ENCODE assay signal across 8 cellular contexts in genomic region chr17:45640141-45640850, GRCh38.
DNase-seq lines count a peak whose midpoint lies in the region; ATAC-seq, FAIRE-seq and TF ChIP-seq lines count a peak whose summit lies in the region.

No MANE protein-coding gene starts in this region.

- peaks cover 0 to 14% of the 10 kb centered on the region in 2 experiments for H3K36me3 ChIP-seq in endothelial cell of umbilical vein (ENCODE audit: control insufficient read depth in 2 of 2, extremely low read depth in 1 of 2, insufficient read depth in 2 of 2, low read length in 2 of 2)

- H3K27me3 Mint-ChIP-seq in activated CD4-positive, alpha-beta memory T cell treated with anti-CD3 and anti-CD28 coated beads for 36 hours = no peaks in the 10 kb centered on the region
- no peaks in the 10 kb centered on the region for H3K27me3 Mint-ChIP-seq in naive B cell
- H3K27me3 Mint-ChIP-seq in stimulated activated memory B cell treated with anti-CD40 and anti-IgM and Interleukin-4, amounts not matched to agents 10 μg/mL and 1 μg/mL and 100 μg/mL, for 72 hours = no peaks in the 10 kb centered on the region

- no peaks in the 10 kb centered on the region for H3K9me1 ChIP-seq in endothelial cell of umbilical vein (replicated peaks; ENCODE audit: control insufficient read depth, extremely low read depth, insufficient read depth, low read length)

- no peaks in the 10 kb centered on the region for H3K9me3 Mint-ChIP-seq in activated CD4-positive, alpha-beta memory T cell treated with anti-CD3 and anti-CD28 coated beads for 36 hours
- H3K9me3 Mint-ChIP-seq in naive B cell = no peaks in the 10 kb centered on the region
- no peaks in the 10 kb centered on the region for H3K9me3 Mint-ChIP-seq in stimulated activated memory B cell treated with anti-CD40 and anti-IgM and Interleukin-4, amounts not matched to agents 10 μg/mL and 1 μg/mL and 100 μg/mL, for 72 hours

- TF ChIP-seq RAD21 in A549 (conservative IDR thresholded peaks at IDR 0.05 in 1 of 2, IDR thresholded peaks at IDR 0.05 in 1 of 2) = peak; percentile 97 to 99

- FAIRE-seq in A549 (lab: Jason Lieb, UNC) = peak; percentile 67
- peak; percentile 88 for FAIRE-seq in endothelial cell of umbilical vein (lab: Jason Lieb, UNC)

- CTCF ChIA-PET in A549 (lab: Yijun Ruan, JAX) = interaction anchor here (0.6 to 9.8 kb wide), 71 partner anchors 10 to 919 kb away, joined by 3 to 317 read pairs (median 5); partner anchors contain the start of genes CRHR1 and SPPL2C
- CTCF ChIA-PET in activated CD4-positive, alpha-beta memory T cell treated with anti-CD3 and anti-CD28 coated beads for 36 hours (lab: Charles Lee) = interaction anchor here (0.5 to 3.4 kb wide), 33 partner anchors 8 to 1625 kb away, joined by 3 to 83 read pairs (median 4); no protein-coding TSS in a partner anchor
- CTCF ChIA-PET in endothelial cell of umbilical vein (lab: Charles Lee) = interaction anchor here (0.6 to 4.7 kb wide), 67 partner anchors 8 to 421 kb away, joined by 3 to 208 read pairs (median 4); partner anchors contain the start of genes CRHR1 and SPPL2C

- no TSS peak for BruUV-seq in endothelial cell of umbilical vein (replicated peaks; lab: Mats Ljungman, UMichigan)

- H3K4me2 ChIP-seq in A549 (no peak overlapping the region), endothelial cell of umbilical vein (ENCODE audit: insufficient read depth, low read length) (no peak overlapping the region)

- TF ChIP-seq CTCF in A549 (IDR thresholded peaks at IDR 0.05) = peak; percentile 99
- peak; percentile 92 to 97 for TF ChIP-seq CTCF in endothelial cell of umbilical vein (IDR thresholded peaks at IDR 0.05; ENCODE audit: extremely low read depth in 1 of 2, insufficient read depth in 1 of 2, low read depth in 1 of 2, low read length in 2 of 2)

- TF ChIP-seq EP300 in A549 (IDR thresholded peaks at IDR 0.05) = no peak

- POLR2A ChIA-PET in A549 (lab: Yijun Ruan, JAX) = interaction anchor here (1.7 kb wide), 1 partner anchor 191 kb away, joined by 6 read pairs; no protein-coding TSS in a partner anchor
- POLR2A ChIA-PET in activated CD4-positive, alpha-beta memory T cell treated with anti-CD3 and anti-CD28 coated beads for 36 hours (lab: Charles Lee) = interaction anchor here (0.6 kb wide), 1 partner anchor 193 kb away, joined by 3 read pairs; no protein-coding TSS in a partner anchor
- POLR2A ChIA-PET in endothelial cell of umbilical vein (lab: Charles Lee) = no interaction called here

- intact Hi-C loops in activated CD4-positive, alpha-beta memory T cell treated with anti-CD3 and anti-CD28 coated beads for 36 hours (cut with micrococcal nuclease) = loop anchor here (1.0 kb wide), 1 partner anchor 192 kb away; no protein-coding TSS in a partner anchor
- intact Hi-C loops in endothelial cell of umbilical vein (cut with micrococcal nuclease) = loop anchor here (1.0 kb wide), 2 partner anchors 192 to 212 kb away; no protein-coding TSS in a partner anchor

- H3K36me3 Mint-ChIP-seq in activated CD4-positive, alpha-beta memory T cell treated with anti-CD3 and anti-CD28 coated beads for 36 hours = no peaks in the 10 kb centered on the region
- H3K36me3 Mint-ChIP-seq in naive B cell = peaks cover 8 to 13% of the 10 kb centered on the region in 2 donors
- H3K36me3 Mint-ChIP-seq in stimulated activated memory B cell treated with anti-CD40 and anti-IgM and Interleukin-4, amounts not matched to agents 10 μg/mL and 1 μg/mL and 100 μg/mL, for 72 hours = peaks cover 22% of the 10 kb centered on the region

- no peaks in the 10 kb centered on the region for H3K79me2 ChIP-seq in endothelial cell of umbilical vein (ENCODE audit: control insufficient read depth, insufficient read depth, low read length)

- H3K27ac ChIP-seq in A549 = no peak overlapping the region
- H3K27ac ChIP-seq in endothelial cell of umbilical vein (ENCODE audit: insufficient read depth, low read depth, low read length) = no peak overlapping the region

- H3K27ac Mint-ChIP-seq in activated CD4-positive, alpha-beta memory T cell treated with anti-CD3 and anti-CD28 coated beads for 36 hours = peak overlapping the region; percentile 1
- peak overlapping the region in 1 of 6 donors; percentile 40 for H3K27ac Mint-ChIP-seq in naive B cell
- H3K27ac Mint-ChIP-seq in stimulated activated memory B cell treated with anti-CD40 and anti-IgM and Interleukin-4, amounts not matched to agents 10 μg/mL and 1 μg/mL and 100 μg/mL, for 72 hours = no peak overlapping the region

- H3K9me3 ChIP-seq in A549 = no peaks in the 10 kb centered on the region
- H3K9me3 ChIP-seq in endothelial cell of umbilical vein (replicated peaks; ENCODE audit: control insufficient read depth, insufficient read depth, low read length) = no peaks in the 10 kb centered on the region

- no peak overlapping the region for H3K4me3 Mint-ChIP-seq in activated CD4-positive, alpha-beta memory T cell treated with anti-CD3 and anti-CD28 coated beads for 36 hours
- no peak overlapping the region for H3K4me3 Mint-ChIP-seq in naive B cell
- H3K4me3 Mint-ChIP-seq in stimulated activated memory B cell treated with anti-CD40 and anti-IgM and Interleukin-4, amounts not matched to agents 10 μg/mL and 1 μg/mL and 100 μg/mL, for 72 hours = no peak overlapping the region

- dilution Hi-C loops in endothelial cell of umbilical vein (cut with MboI; ENCODE audit: extremely low pct_ligation_motif_present, low sequenced_read_pairs) = no loop called here

- no peaks in the 10 kb centered on the region for H4K20me1 ChIP-seq in endothelial cell of umbilical vein (replicated peaks; ENCODE audit: control insufficient read depth, extremely low read depth, insufficient read depth, low read length)

- H2AFZ ChIP-seq in endothelial cell of umbilical vein (ENCODE audit: low read depth, low read length) = no peak overlapping the region

- H3K4me1 Mint-ChIP-seq in activated CD4-positive, alpha-beta memory T cell treated with anti-CD3 and anti-CD28 coated beads for 36 hours (ENCODE audit: low read depth) = peaks cover 4% of the 10 kb centered on the region
- H3K4me1 Mint-ChIP-seq in naive B cell = peaks cover 6 to 8% (median 7%) of the 10 kb centered on the region in 3 donors
- H3K4me1 Mint-ChIP-seq in stimulated activated memory B cell treated with anti-CD40 and anti-IgM and Interleukin-4, amounts not matched to agents 10 μg/mL and 1 μg/mL and 100 μg/mL, for 72 hours = peaks cover 9% of the 10 kb centered on the region

- TF ChIP-seq POLR2A in A549 (IDR thresholded peaks at IDR 0.05; ENCODE audit: low read length) (no peak), endothelial cell of umbilical vein (IDR thresholded peaks at IDR 0.05; ENCODE audit: low read depth, low read length) (no peak)

- no peak overlapping the region for H3K9ac ChIP-seq in endothelial cell of umbilical vein (replicated peaks; ENCODE audit: extremely low read depth, insufficient read depth, low read length)

- WGBS in A549 (ENCODE audit: missing lambda C conversion rate) = 23% methylated on average over 3 of the region's 3 CpGs

- H3K4me3 ChIP-seq in A549 (no peak overlapping the region), endothelial cell of umbilical vein (replicated peaks in 1 of 3; ENCODE audit: insufficient read depth in 1 of 3, low read depth in 1 of 3, low read length in 3 of 3) (no peak overlapping the region)

- ATAC-seq in A549 = peak; percentile 96
- ATAC-seq in HG02798 (IDR thresholded peaks at IDR 0.05; ENCODE audit: poor library complexity, unreplicated experiment) = peak; percentile 54
- peak; percentile 43 to 59 for ATAC-seq in naive B cell (ENCODE audit: low read depth in 2 of 2)
- peak; percentile 75 for ATAC-seq in stimulated activated memory B cell treated with anti-CD40 and anti-IgM and Interleukin-4, amounts not matched to agents 10 μg/mL and 1 μg/mL and 100 μg/mL, for 72 hours

- peaks cover 0 to 1% of the 10 kb centered on the region in 2 experiments for H3K27me3 ChIP-seq in endothelial cell of umbilical vein (ENCODE audit: control insufficient read depth in 2 of 2, insufficient read depth in 2 of 2, low read length in 2 of 2)

- no peaks in the 10 kb centered on the region for H3K4me1 ChIP-seq in A549
- H3K4me1 ChIP-seq in endothelial cell of umbilical vein (ENCODE audit: control insufficient read depth, extremely low read depth, insufficient read depth, low read length) = no peaks in the 10 kb centered on the region

- peak; percentile 81 to 88 for DNase-seq in A549 (ENCODE audit: low read depth in 1 of 2, low spot score in 1 of 2)
- peak; percentile 76 for DNase-seq in activated CD4-positive, alpha-beta memory T cell treated with anti-CD3 and anti-CD28 coated beads for 36 hours
- DNase-seq in endothelial cell of umbilical vein (ENCODE audit: low read depth, low spot score) = peak; percentile 75
- DNase-seq in naive B cell = peak; percentile 53
- no peak for DNase-seq in NCI-H526 treated with DMSO at 0.1 percent for 48 hours (lab: John Stamatoyannopoulos, UW)
- DNase-seq in NCI-H2227 treated with DMSO at 0.1 percent for 48 hours (lab: John Stamatoyannopoulos, UW) = no peak

TF ChIP-seq in A549, 52 proteins besides CTCF, POLR2A, EP300 and RAD21 (continues in another document):
- TF ChIP-seq SMC3 (IDR thresholded peaks at IDR 0.05) = peak; percentile 89
- TF ChIP-seq PBX3 (IDR thresholded peaks at IDR 0.05) = no peak

TF ChIP-seq in endothelial cell of umbilical vein, 7 proteins besides CTCF, POLR2A, EP300 and RAD21:
- TF ChIP-seq POLR2AphosphoS5 (IDR thresholded peaks at IDR 0.05; ENCODE audit: insufficient read depth, low read depth, low read length) (no peak), EZH2 (IDR thresholded peaks at IDR 0.05; ENCODE audit: borderline replicate concordance, low read depth, low read length, severe bottlenecking) (no peak), JUN (IDR thresholded peaks at IDR 0.05; ENCODE audit: borderline replicate concordance, insufficient read depth, insufficient read length, low read depth) (no peak), GATA2 (IDR thresholded peaks at IDR 0.05; ENCODE audit: insufficient read depth, insufficient read length, low read depth, low read length) (no peak), MAX (IDR thresholded peaks at IDR 0.05; ENCODE audit: insufficient read depth, insufficient read length) (no peak), FOS (IDR thresholded peaks at IDR 0.05; ENCODE audit: borderline replicate concordance, insufficient read depth, low read length) (no peak), MYC (IDR thresholded peaks at IDR 0.05; ENCODE audit: low read depth, low read length) (no peak)

Comparison
In these comparisons a context has a peak if more than half of its experiments do, and no peak if none do; other contexts are left out.
1. DNase-seq: peak in A549 (2 of 2), activated CD4-positive, alpha-beta memory T cell treated with anti-CD3 and anti-CD28 coated beads for 36 hours (single experiment), endothelial cell of umbilical vein (single experiment) and naive B cell (single experiment); none in NCI-H526 treated with DMSO at 0.1 percent for 48 hours (single experiment) and NCI-H2227 treated with DMSO at 0.1 percent for 48 hours (single experiment).
2. Peak in every context shown above with its lines, with median percentiles within 50 percentile points of each other: ATAC-seq.